In the genomic region with DNA sequence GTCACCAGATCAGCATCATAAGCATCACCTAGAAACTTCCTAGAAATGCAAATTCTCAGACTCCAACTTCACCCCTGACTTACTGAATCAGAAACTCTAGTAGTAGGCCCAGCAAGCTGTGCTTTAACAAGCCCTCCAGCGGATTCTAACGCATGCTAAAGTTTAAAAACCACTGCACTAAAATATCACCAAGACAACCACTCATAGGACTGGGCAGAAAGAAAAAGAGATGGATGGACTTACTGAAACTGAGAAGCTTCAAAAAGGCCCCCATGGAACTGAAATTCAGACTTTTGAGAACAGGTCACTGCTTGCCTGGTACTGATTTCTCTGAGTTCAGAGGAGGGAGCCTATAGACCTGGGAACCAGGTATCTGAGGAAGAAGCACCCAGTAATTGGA, we compare ENCODE assay signal across 21 cellular contexts. TPM values are rescaled to one million over a fixed set of nuclear protein-coding genes. Genes with fewer than 3 reads are reported as not detected.
DNase-seq lines count a peak whose midpoint lies in the region; ATAC-seq, FAIRE-seq and TF ChIP-seq lines count a peak whose summit lies in the region.
"Had no signal": no experiment of that assay in that cellular context is flagged by ENCODE, and none has a peak within 500 bp of the region (broad histone marks: within the 10 kb centered on the region; RNA-seq: fewer than 3 reads in every experiment).

No MANE protein-coding gene starts in this region.

- H4K20me1 ChIP-seq in OCI-LY3 (ENCODE audit: insufficient read depth, low read length) (no peaks in the 10 kb centered on the region), HepG2 (ENCODE audit: insufficient read depth, low read length) (no peaks in the 10 kb centered on the region)

- POLR2A ChIA-PET in HepG2 (lab: Yijun Ruan, JAX), result no interaction called here

- DNase-seq in left lobe of liver (ENCODE audit: low spot score) (no peak), HepG2 (ENCODE audit: low spot score) (no peak), NAMALWA (ENCODE audit: low spot score) (no peak), lower leg skin (ENCODE audit: low spot score in 2 of 2) (no peak)
- DNase-seq: activated CD4-positive, alpha-beta T cell treated with anti-CD3 and anti-CD28 coated beads for 36 hours; activated CD8-positive, alpha-beta memory T cell treated with anti-CD3 and anti-CD28 coated beads, Interleukin-2, amount 50 U/mL, for 4 hours; activated naive CD4-positive, alpha-beta T cell; aorta; cerebellar nuclear complex; effector CD4-positive, alpha-beta T cell; left cardiac atrium; NCI-H146; stimulated activated CD8-positive, alpha-beta memory T cell treated with anti-CD3 and anti-CD28 coated beads, Interleukin-4, amount 100 ng/mL, for 48 hours; T1000 had no signal

- no peak for FAIRE-seq in HepG2 (lab: Jason Lieb, UNC)

- H3K4me3 ChIP-seq in OCI-LY3 (ENCODE audit: low read length) (peak overlapping the region; percentile 28), HepG2 (replicated peaks in 1 of 3; ENCODE audit: insufficient read depth in 1 of 3, low read depth in 2 of 3, low read length in 3 of 3) (no peak overlapping the region), lower leg skin (ENCODE audit: low read depth, poor library complexity, severe bottlenecking) (no peak overlapping the region)
- H3K4me3 ChIP-seq: SK-N-MC had no signal

- peaks cover 34% of the 10 kb centered on the region for H3K4me1 ChIP-seq in OCI-LY3 (ENCODE audit: low read length)
- H3K4me1 ChIP-seq in HepG2 (ENCODE audit: insufficient read depth, low read length), result peaks cover 25% of the 10 kb centered on the region

- peak; percentile 42 for ATAC-seq in GM18909 (IDR thresholded peaks at IDR 0.05; ENCODE audit: poor library complexity, unreplicated experiment)
- ATAC-seq in GM21717 (IDR thresholded peaks at IDR 0.05; ENCODE audit: unreplicated experiment), result peak; percentile 84
- peak; percentile 64 for ATAC-seq in HG03025 (IDR thresholded peaks at IDR 0.05; ENCODE audit: low FRiP score, unreplicated experiment)
- ATAC-seq in left lobe of liver, result no peak
- no peak for ATAC-seq in HepG2
- ATAC-seq: activated CD4-positive, alpha-beta T cell treated with anti-CD3 and anti-CD28 coated beads for 36 hours; esophagus mucosa; left cardiac atrium had no signal

- intact Hi-C loops in HepG2 (cut with micrococcal nuclease; ENCODE audit: unreplicated experiment) (no loop called here), lower leg skin (cut with DNase I; ENCODE audit: low total_unique reads) (no loop called here)

- TF ChIP-seq CTCF in OCI-LY3 (IDR thresholded peaks at IDR 0.05; ENCODE audit: low read depth, low read length) (no peak), HepG2 (CRISPR knock-in tag; IDR thresholded peaks at IDR 0.05) (no peak), lower leg skin (IDR thresholded peaks at IDR 0.05) (no peak)

- CTCF ChIA-PET in HepG2 (lab: Yijun Ruan, JAX; ENCODE audit: low intra/inter-chr PET ratio, low total read pairs), result no interaction called here

- peaks cover 6% of the 10 kb centered on the region for H3K36me3 ChIP-seq in OCI-LY3 (replicated peaks; ENCODE audit: low read depth, low read length)
- no peaks in the 10 kb centered on the region for H3K36me3 ChIP-seq in HepG2 (replicated peaks in 1 of 2; ENCODE audit: control insufficient read depth in 1 of 2, insufficient read depth in 2 of 2, low read length in 2 of 2)

- TF ChIP-seq RAD21 in HepG2 (CRISPR knock-in tag; IDR thresholded peaks at IDR 0.05), result no peak

- BruUV-seq in HepG2 (replicated peaks; lab: Mats Ljungman, UMichigan), result no TSS peak

- H3K27ac ChIP-seq in OCI-LY3 (ENCODE audit: low read length) (peak overlapping the region; percentile 91), HepG2 (ENCODE audit: extremely low read length, insufficient read depth, low read length) (no peak overlapping the region)
- H3K27ac ChIP-seq: SK-N-MC had no signal

- H3K9ac ChIP-seq in OCI-LY3 (ENCODE audit: low read length) (peak overlapping the region; percentile 38; the same call in 1 of the 2 replicates), HepG2 (ENCODE audit: insufficient read depth, low read depth, low read length) (no peak overlapping the region)

- H3K79me2 ChIP-seq in OCI-LY3 (ENCODE audit: low read length), result no peaks in the 10 kb centered on the region
- H3K79me2 ChIP-seq in HepG2 (ENCODE audit: insufficient read depth, low read length), result no peaks in the 10 kb centered on the region

- no peaks in the 10 kb centered on the region for H3K9me3 ChIP-seq in OCI-LY3 (ENCODE audit: insufficient read depth, low read length)
- no peaks in the 10 kb centered on the region for H3K9me3 ChIP-seq in HepG2 (ENCODE audit: low read length)

- WGBS in HepG2 (ENCODE audit: low lambda C conversion rate), result 100% methylated on average over 2 of the region's 2 CpGs
- WGBS in lower leg skin, 2 donors, result 96 to 100% methylated on average over 2 of the region's 2 CpGs

- TF ChIP-seq POLR2A in HepG2 (IDR thresholded peaks at IDR 0.05; ENCODE audit: insufficient read depth in 1 of 2, low read depth in 2 of 2, low read length in 2 of 2), result no peak
- TF ChIP-seq POLR2A in lower leg skin (IDR thresholded peaks at IDR 0.05), result no peak

- in situ Hi-C loops in HepG2 (cut with HindIII; ENCODE audit: extremely low pct_ligation_motif_present, low pct_unique_long_range_greater_than_20kb), result no loop called here

- TF ChIP-seq EP300 in HepG2 (IDR thresholded peaks at IDR 0.05; ENCODE audit: low read depth in 2 of 2, low read length in 2 of 2), result no peak
- TF ChIP-seq EP300 in HepG2 (CRISPR knock-in tag; IDR thresholded peaks at IDR 0.05; ENCODE audit: borderline replicate concordance), result no peak

- H3K4me2 ChIP-seq in OCI-LY3 (ENCODE audit: low read length) (peak overlapping the region; percentile 72), HepG2 (ENCODE audit: low read depth, low read length) (no peak overlapping the region)

- H3K27me3 ChIP-seq in OCI-LY3 (ENCODE audit: low read depth, low read length) (no peaks in the 10 kb centered on the region), HepG2 (ENCODE audit: control insufficient read depth in 1 of 2, insufficient read depth in 2 of 2, low read length in 2 of 2) (no peaks in the 10 kb centered on the region)

- H2AFZ ChIP-seq in OCI-LY3 (ENCODE audit: low read depth, low read length) (peak overlapping the region; percentile 8; the same call in 1 of the 2 replicates), HepG2 (ENCODE audit: low read length) (no peak overlapping the region)

TF ChIP-seq in HepG2, 621 proteins besides CTCF, POLR2A, EP300 and RAD21 (continues in another document):
- TF ChIP-seq SRSF9 (IDR thresholded peaks at IDR 0.05; ENCODE audit: borderline replicate concordance, insufficient read depth, low read depth, low read length, poor library complexity, severe bottlenecking) (no peak), ZNF124 (CRISPR knock-in tag; IDR thresholded peaks at IDR 0.05) (no peak), SATB2 (CRISPR knock-in tag; IDR thresholded peaks at IDR 0.05) (no peak)

RNA-seq across cellular contexts. Expression of gene FAM241A, which starts 40.1 kb away (rescaled TPM):
- total RNA-seq in left lobe of liver, result 1.0 TPM
- 0.69 and 0.74 TPM in 2 replicates for total RNA-seq in HepG2 (2016; rRNA removed; fragmentation: Illumina TruSeq; extraction: Trizol)
- 0.26 and 0.30 TPM in 2 replicates for total RNA-seq in HepG2 (2016; cell fraction: cytosol; rRNA removed; fragmentation: Illumina TruSeq; extraction: Trizol; ENCODE audit: low read depth)
- total RNA-seq in HepG2 (2016; cell fraction: insoluble cytoplasmic fraction; rRNA removed; fragmentation: Illumina TruSeq; extraction: Trizol), result 0.59 and 0.67 TPM in 2 replicates
- total RNA-seq in HepG2 (2016; cell fraction: membrane; rRNA removed; fragmentation: Illumina TruSeq; extraction: Trizol), result 0.86 and 0.96 TPM in 2 replicates
- 0.59 and 0.60 TPM in 2 replicates for total RNA-seq in HepG2 (2016; cell fraction: nucleus; rRNA removed; fragmentation: Illumina TruSeq; extraction: Trizol)
- 0.61 and 0.71 TPM in 2 replicates for polyA plus RNA-seq in HepG2 (2011; rRNA removed)
- 0.25 and 0.51 TPM in 2 replicates for polyA plus RNA-seq in HepG2 (2011; cell fraction: cytosol; rRNA removed)
- polyA plus RNA-seq in HepG2 (2011; cell fraction: nucleus; rRNA removed), result 0.18 and 0.38 TPM in 2 replicates
- polyA plus RNA-seq in HepG2 (2012), result 1.4 and 1.7 TPM in 2 replicates
- polyA plus RNA-seq in HepG2 (2016; cell fraction: cytosol; fragmentation: Illumina TruSeq; extraction: Trizol; ENCODE audit: low read depth), result 0.61 and 0.63 TPM in 2 replicates
- 1.6 and 1.8 TPM in 2 replicates for polyA plus RNA-seq in HepG2 (2016; cell fraction: insoluble cytoplasmic fraction; fragmentation: Illumina TruSeq; extraction: Trizol; ENCODE audit: low read depth)
- 1.3 and 1.4 TPM in 2 replicates for polyA plus RNA-seq in HepG2 (2016; cell fraction: membrane; fragmentation: Illumina TruSeq; extraction: Trizol; ENCODE audit: low read depth)
- polyA plus RNA-seq in HepG2 (2016; cell fraction: nucleus; fragmentation: Illumina TruSeq; extraction: Trizol; ENCODE audit: insufficient read depth, low read depth), result 1.5 and 1.8 TPM in 2 replicates
- polyA minus RNA-seq in HepG2 (2011; rRNA and poly(A)+ RNA removed; ENCODE audit: low replicate concordance), result 0.32 and 1.2 TPM in 2 replicates
- polyA minus RNA-seq in HepG2 (2011; cell fraction: cytosol; rRNA and poly(A)+ RNA removed), result 0.26 and 0.49 TPM in 2 replicates
- polyA minus RNA-seq in HepG2 (2011; cell fraction: nucleus; rRNA and poly(A)+ RNA removed), result 1.0 and 1.1 TPM in 2 replicates
- 1 to 10 TPM; 4.0 to 5.6 (median 4.6) TPM for total RNA-seq in lower leg skin
- total RNA-seq: M059J had no signal

RNA-seq across cellular contexts. Expression of gene AP1AR, which starts 46.3 kb away (rescaled TPM):
- 13.4 TPM for total RNA-seq in left lobe of liver
- total RNA-seq in HepG2 (2016; rRNA removed; fragmentation: Illumina TruSeq; extraction: Trizol), result 39.9 and 43.5 TPM in 2 replicates
- total RNA-seq in HepG2 (2016; cell fraction: cytosol; rRNA removed; fragmentation: Illumina TruSeq; extraction: Trizol; ENCODE audit: low read depth), result 9.9 and 12.4 TPM in 2 replicates
- 37.3 and 48.0 TPM in 2 replicates for total RNA-seq in HepG2 (2016; cell fraction: insoluble cytoplasmic fraction; rRNA removed; fragmentation: Illumina TruSeq; extraction: Trizol)
- total RNA-seq in HepG2 (2016; cell fraction: membrane; rRNA removed; fragmentation: Illumina TruSeq; extraction: Trizol), result 32.1 and 34.9 TPM in 2 replicates
- 36.3 and 37.1 TPM in 2 replicates for total RNA-seq in HepG2 (2016; cell fraction: nucleus; rRNA removed; fragmentation: Illumina TruSeq; extraction: Trizol)
- polyA plus RNA-seq in HepG2 (2011; rRNA removed), result 18.7 and 24.9 TPM in 2 replicates
- polyA plus RNA-seq in HepG2 (2011; cell fraction: cytosol; rRNA removed), result 9.4 and 12.4 TPM in 2 replicates
- polyA plus RNA-seq in HepG2 (2011; cell fraction: nucleus; rRNA removed), result 16.5 and 18.1 TPM in 2 replicates
- polyA plus RNA-seq in HepG2 (2012), result 34.5 and 45.9 TPM in 2 replicates
- 5.6 and 9.0 TPM in 2 replicates for polyA plus RNA-seq in HepG2 (2016; cell fraction: cytosol; fragmentation: Illumina TruSeq; extraction: Trizol; ENCODE audit: low read depth)
- 42.9 and 47.4 TPM in 2 replicates for polyA plus RNA-seq in HepG2 (2016; cell fraction: insoluble cytoplasmic fraction; fragmentation: Illumina TruSeq; extraction: Trizol; ENCODE audit: low read depth)
- polyA plus RNA-seq in HepG2 (2016; cell fraction: membrane; fragmentation: Illumina TruSeq; extraction: Trizol; ENCODE audit: low read depth), result 18.8 and 22.4 TPM in 2 replicates
- polyA plus RNA-seq in HepG2 (2016; cell fraction: nucleus; fragmentation: Illumina TruSeq; extraction: Trizol; ENCODE audit: insufficient read depth, low read depth), result 47.3 and 50.7 TPM in 2 replicates
- polyA minus RNA-seq in HepG2 (2011; rRNA and poly(A)+ RNA removed; ENCODE audit: low replicate concordance), result 2.5 and 22.2 TPM in 2 replicates
- polyA minus RNA-seq in HepG2 (2011; cell fraction: cytosol; rRNA and poly(A)+ RNA removed), result 30.6 and 31.0 TPM in 2 replicates
- 47.1 and 50.7 TPM in 2 replicates for polyA minus RNA-seq in HepG2 (2011; cell fraction: nucleus; rRNA and poly(A)+ RNA removed)
- total RNA-seq in lower leg skin, result 10 to 100 TPM; 12.9 to 24.9 (median 17.4) TPM

Comparison
In these comparisons a context has a peak if more than half of its experiments do, and no peak if none do; other contexts are left out.
1. ATAC-seq: peak in GM18909 (single experiment), GM21717 (single experiment) and HG03025 (single experiment); none in left lobe of liver (single experiment) and HepG2 (single experiment).